24 cellular contexts compared by ENCODE assay signal in the genomic region with DNA sequence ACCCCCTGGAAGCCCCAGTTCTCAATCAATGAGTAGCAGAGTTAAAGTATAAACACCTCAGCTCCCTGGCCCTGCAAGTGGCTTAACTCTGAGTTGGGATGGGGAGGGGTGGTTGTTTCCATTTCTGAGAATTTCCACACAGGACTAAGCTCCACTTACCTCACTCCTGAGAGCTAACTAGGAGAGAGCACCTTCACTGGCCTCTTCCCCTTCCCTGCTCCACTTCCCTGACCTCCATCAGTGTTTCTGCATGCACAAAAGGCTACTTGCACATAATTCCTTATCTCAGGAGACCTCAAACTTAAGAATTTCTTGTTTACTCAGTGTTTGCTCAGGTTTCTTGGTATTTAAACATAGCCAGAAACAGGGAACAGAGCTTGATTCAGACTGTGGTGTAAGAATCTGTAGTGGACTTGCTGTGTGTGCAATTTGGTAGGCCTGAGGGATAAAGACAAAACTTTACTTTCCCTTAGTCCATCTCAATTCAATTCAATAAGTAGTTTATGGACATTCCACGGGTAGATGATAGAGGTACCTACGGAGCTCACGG.
"Had no signal": no experiment of that assay in that cellular context is flagged by ENCODE, and none has a peak within 500 bp of the region (broad histone marks: within the 10 kb centered on the region; RNA-seq: fewer than 3 reads in every experiment).

No MANE protein-coding gene starts in this region.

- H3K36me3 ChIP-seq: heart left ventricle, sigmoid colon, stomach, thyroid gland, upper lobe of left lung, uterus had no signal

- H3K4me3 Mint-ChIP-seq: mesothelial cell of epicardium; naive thymus-derived CD4-positive, alpha-beta T cell; nephron progenitor cell; stimulated activated effector memory CD8-positive, alpha-beta T cell treated with anti-CD3 and anti-CD28 coated beads, Interleukin-12 subunit alpha, Interleukin-12 subunit beta, amount 100 ng/mL, for 72 hours had no signal

- H3K36me3 Mint-ChIP-seq: mesothelial cell of epicardium; naive thymus-derived CD4-positive, alpha-beta T cell; stimulated activated effector memory CD8-positive, alpha-beta T cell treated with anti-CD3 and anti-CD28 coated beads, Interleukin-12 subunit alpha, Interleukin-12 subunit beta, amount 100 ng/mL, for 72 hours had no signal

- H3K4me1 Mint-ChIP-seq: mesothelial cell of epicardium; naive thymus-derived CD4-positive, alpha-beta T cell; nephron progenitor cell; stimulated activated effector memory CD8-positive, alpha-beta T cell treated with anti-CD3 and anti-CD28 coated beads, Interleukin-12 subunit alpha, Interleukin-12 subunit beta, amount 100 ng/mL, for 72 hours had no signal

- H3K27ac Mint-ChIP-seq: mesothelial cell of epicardium; naive thymus-derived CD4-positive, alpha-beta T cell; nephron progenitor cell; stimulated activated effector memory CD8-positive, alpha-beta T cell treated with anti-CD3 and anti-CD28 coated beads, Interleukin-12 subunit alpha, Interleukin-12 subunit beta, amount 100 ng/mL, for 72 hours had no signal

- DNase-seq: cortex of kidney; heart left ventricle; hippocampal formation; islet precursor cell; kidney glomerular epithelial cell; left colon; left ventricle myocardium superior; mesenchymal stem cell; mucosa of descending colon; naive thymus-derived CD4-positive, alpha-beta T cell; nephron progenitor cell; nucleus accumbens; psoas muscle; right cardiac atrium; sigmoid colon; stimulated activated CD4-positive, alpha-beta T cell treated with anti-CD3 and anti-CD28 coated beads, Interleukin-2, amount 100 ng/mL, for 24 hours; stimulated activated CD4-positive, alpha-beta T cell treated with anti-CD3 and anti-CD28 coated beads, Interleukin-4, amount 100 ng/mL, for 24 hours; stimulated activated naive CD4-positive, alpha-beta T cell treated with Interleukin-2 at 50 U/mL for 16 hours; stomach; thyroid gland; upper lobe of left lung; uterus had no signal

- H3K27ac ChIP-seq: psoas muscle, sigmoid colon, thyroid gland, uterus had no signal

- H3K9me3 ChIP-seq: sigmoid colon, thyroid gland, upper lobe of left lung, uterus had no signal

- H3K9me3 Mint-ChIP-seq: nephron progenitor cell had no signal

- ATAC-seq: heart left ventricle; left colon; left ventricle myocardium superior; mucosa of descending colon; naive thymus-derived CD4-positive, alpha-beta T cell; psoas muscle; right cardiac atrium; stimulated activated effector memory CD8-positive, alpha-beta T cell treated with anti-CD3 and anti-CD28 coated beads, Interleukin-12 subunit alpha, Interleukin-12 subunit beta, amount 100 ng/mL, for 72 hours had no signal

- H3K4me1 ChIP-seq: psoas muscle, sigmoid colon, thyroid gland, uterus had no signal

- H3K4me3 ChIP-seq: heart left ventricle, mucosa of descending colon, psoas muscle, sigmoid colon, stomach, thyroid gland, upper lobe of left lung, uterus had no signal

- H3K27me3 ChIP-seq: heart left ventricle, sigmoid colon, stomach, thyroid gland, upper lobe of left lung, uterus had no signal
